22 cellular contexts compared by ENCODE assay signal in genomic region chr10:26508016-26508415, GRCh38.
"Had no signal": no experiment of that assay in that cellular context is flagged by ENCODE, and none has a peak within 500 bp of the region (broad histone marks: within the 10 kb centered on the region; RNA-seq: fewer than 3 reads in every experiment).

No MANE protein-coding gene starts in this region.

- DNase-seq: activated CD4-positive, alpha-beta T cell treated with anti-CD3 and anti-CD28 coated beads for 48 hours; activated CD4-positive, CD25-positive, alpha-beta regulatory T cell; activated CD8-positive, alpha-beta memory T cell treated with anti-CD3 and anti-CD28 coated beads for 24 hours; activated CD8-positive, alpha-beta memory T cell treated with anti-CD3 and anti-CD28 coated beads, Interleukin-2, amount 50 U/mL, for 48 hours; activated effector memory CD4-positive, alpha-beta T cell treated with anti-CD3 and anti-CD28 coated beads, Interleukin-2, amount 50 U/mL, for 16 hours; activated T-cell treated with anti-CD3 and anti-CD28 coated beads, Interleukin-2, amount 50 U/mL, for 48 hours; aorta; brain microvascular endothelial cell; colonic mucosa; gastrocnemius medialis; head of caudate nucleus; kidney; stimulated activated CD4-positive, alpha-beta T cell treated with anti-CD3 and anti-CD28 coated beads, Interleukin-2, amount 100 ng/mL, for 24 hours; stomach; T-cell; T-helper 9 cell; testis had no signal

- H3K27ac ChIP-seq: brain microvascular endothelial cell, colonic mucosa, gastrocnemius medialis, stomach, testis had no signal

- H3K9me3 Mint-ChIP-seq: central memory CD8-positive, alpha-beta T cell; neural crest cell; T-cell had no signal

- H3K4me3 ChIP-seq: colonic mucosa, gastrocnemius medialis, lung, stomach, testis had no signal

- H3K4me1 Mint-ChIP-seq: neural crest cell had no signal

- ATAC-seq: gastrocnemius medialis, left lobe of liver, T-cell had no signal

- H3K4me1 ChIP-seq: colonic mucosa, gastrocnemius medialis, stomach, testis had no signal

- H3K27me3 ChIP-seq: brain microvascular endothelial cell, colonic mucosa, gastrocnemius medialis, stomach, testis had no signal

- H3K27ac Mint-ChIP-seq: progenitor cell of endocrine pancreas had no signal

- H3K4me3 Mint-ChIP-seq: central memory CD8-positive, alpha-beta T cell; neural crest cell; T-cell had no signal

- H3K9me3 ChIP-seq: colonic mucosa, gastrocnemius medialis, testis had no signal

- H3K27me3 Mint-ChIP-seq: central memory CD8-positive, alpha-beta T cell; progenitor cell of endocrine pancreas; T-cell had no signal

- H3K36me3 ChIP-seq: brain microvascular endothelial cell, colonic mucosa, gastrocnemius medialis had no signal
